In genomic region chr12:16272222-16272621, GRCh38 we compare ENCODE assay signal across 22 cellular contexts. TPM values are rescaled to one million over a fixed set of nuclear protein-coding genes. Genes with fewer than 3 reads are reported as not detected.
"Had no signal": no experiment of that assay in that cellular context is flagged by ENCODE, and none has a peak within 500 bp of the region (broad histone marks: within the 10 kb centered on the region; RNA-seq: fewer than 3 reads in every experiment).

No MANE protein-coding gene starts in this region.

- FAIRE-seq: frontal cortex had no signal

- ATAC-seq: activated CD8-positive, alpha-beta memory T cell treated with anti-CD3 and anti-CD28 coated beads, Interleukin-2, amount 10 ng/mL, durations not matched to agents 7 days and 5 days; body of pancreas; effector memory CD8-positive, alpha-beta T cell; WTC11 had no signal

- DNase-seq: activated CD4-positive, alpha-beta memory T cell treated with anti-CD3 and anti-CD28 coated beads for 36 hours; activated CD4-positive, alpha-beta T cell treated with anti-CD3 and anti-CD28 coated beads for 4 hours; activated CD8-positive, alpha-beta memory T cell treated with anti-CD3 and anti-CD28 coated beads, Interleukin-2, amount 10 ng/mL, durations not matched to agents 7 days and 5 days; activated naive CD8-positive, alpha-beta T cell treated with anti-CD3 and anti-CD28 coated beads for 36 hours; amygdala; body of pancreas; caudate nucleus; effector memory CD8-positive, alpha-beta T cell; midbrain; nucleus accumbens; posterior cingulate gyrus; retina; stimulated activated CD4-positive, alpha-beta T cell treated with anti-CD3 and anti-CD28 coated beads, Interleukin-2, amount 100 ng/mL, for 24 hours; T-helper 2 cell; transverse colon had no signal

- H3K27me3 ChIP-seq: body of pancreas, suprapubic skin, transverse colon, vagina had no signal

- H3K4me3 ChIP-seq: body of pancreas, lung, suprapubic skin, transverse colon, vagina had no signal

- H3K36me3 ChIP-seq: suprapubic skin, transverse colon, vagina had no signal

RNA-seq across cellular contexts. Expression of gene SLC15A5, which starts 5.3 kb away (rescaled TPM):
- total RNA-seq: activated CD4-positive, alpha-beta memory T cell treated with anti-CD3 and anti-CD28 coated beads for 36 hours; activated CD8-positive, alpha-beta memory T cell treated with anti-CD3 and anti-CD28 coated beads, Interleukin-2, amount 10 ng/mL, durations not matched to agents 7 days and 5 days; activated naive CD8-positive, alpha-beta T cell treated with anti-CD3 and anti-CD28 coated beads for 36 hours; body of pancreas; dermis microvascular lymphatic vessel endothelial cell; lung; skeletal muscle tissue; suprapubic skin; transverse colon; vagina; WTC11 had no signal
- polyA plus RNA-seq: lung had no signal
